ENCODE assay signal across 14 cellular contexts in the genomic region with DNA sequence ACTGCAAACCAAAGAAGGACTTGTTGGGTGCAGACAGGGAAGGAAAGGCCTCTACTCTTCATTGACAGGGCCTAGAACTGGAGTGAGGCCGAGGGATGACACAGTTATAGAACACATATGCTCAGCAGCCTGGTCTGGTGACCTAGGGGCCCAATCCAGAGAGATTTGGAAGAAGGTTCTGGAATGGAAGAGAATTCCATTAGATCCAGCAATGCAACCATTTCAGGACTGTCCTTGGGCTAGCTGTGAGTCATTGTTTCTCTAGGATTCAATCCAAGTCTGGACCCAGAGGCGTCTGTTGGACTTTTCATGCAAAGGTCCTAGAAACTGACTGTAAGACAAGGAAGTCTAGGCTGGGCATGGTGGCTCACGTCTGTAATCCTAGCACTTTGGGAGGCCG. TPM values are rescaled to one million over a fixed set of nuclear protein-coding genes. Genes with fewer than 3 reads are reported as not detected.
DNase-seq lines count a peak whose midpoint lies in the region; ATAC-seq, FAIRE-seq and TF ChIP-seq lines count a peak whose summit lies in the region.
"Had no signal": no experiment of that assay in that cellular context is flagged by ENCODE, and none has a peak within 500 bp of the region (broad histone marks: within the 10 kb centered on the region; RNA-seq: fewer than 3 reads in every experiment).

No MANE protein-coding gene starts in this region.

- TF ChIP-seq CTCF in bronchial epithelial cell (IDR thresholded peaks at IDR 0.05; ENCODE audit: insufficient read depth, low read length, severe bottlenecking) (no peak), hepatocyte (IDR thresholded peaks at IDR 0.05; ENCODE audit: poor library complexity) (no peak)

- H3K27me3 ChIP-seq in bronchial epithelial cell (ENCODE audit: control insufficient read depth, insufficient read depth, low read length) (no peaks in the 10 kb centered on the region), hepatocyte (no peaks in the 10 kb centered on the region)

- no peaks in the 10 kb centered on the region for H3K79me2 ChIP-seq in hepatocyte

- H3K36me3 ChIP-seq in bronchial epithelial cell (ENCODE audit: control insufficient read depth, insufficient read depth, low read length): no peaks in the 10 kb centered on the region
- H3K36me3 ChIP-seq in hepatocyte (replicated peaks; ENCODE audit: insufficient read depth, low read depth): no peaks in the 10 kb centered on the region

- H3K27ac ChIP-seq in hepatocyte: no peak overlapping the region
- H3K27ac ChIP-seq: 22Rv1, PC-9 had no signal

- H3K9me3 ChIP-seq in hepatocyte (ENCODE audit: low read depth): no peaks in the 10 kb centered on the region

- intact Hi-C loops in Right ventricle myocardium inferior (cut with DNase I) (no loop called here), cardiac septum (cut with DNase I) (no loop called here)

- H3K4me1 ChIP-seq in hepatocyte (ENCODE audit: insufficient read depth): peaks cover 6% of the 10 kb centered on the region

- no peaks in the 10 kb centered on the region for H3K9me2 ChIP-seq in hepatocyte (replicated peaks; ENCODE audit: insufficient read depth)

- no peaks in the 10 kb centered on the region for H4K20me1 ChIP-seq in hepatocyte (ENCODE audit: insufficient read depth, poor library complexity, severe bottlenecking)

- peak; percentile 32 for FAIRE-seq in bronchial epithelial cell (lab: Jason Lieb, UNC)
- FAIRE-seq: kidney had no signal

- no peak overlapping the region for H3K4me3 ChIP-seq in bronchial epithelial cell (ENCODE audit: low read depth, low read length)
- H3K4me3 ChIP-seq in hepatocyte: no peak overlapping the region
- H3K4me3 ChIP-seq: PC-9 had no signal

- no peak overlapping the region for H2AFZ ChIP-seq in hepatocyte
- H2AFZ ChIP-seq: PC-9 had no signal

- DNase-seq in Right ventricle myocardium inferior (ENCODE audit: missing footprints) (no peak), cardiac septum (ENCODE audit: low spot score) (no peak), bronchial epithelial cell (ENCODE audit: low read depth) (peak; percentile 58), kidney glomerular epithelial cell (lab: John Stamatoyannopoulos, UW) (peak; percentile 20), hepatocyte (ENCODE audit: low spot score) (no peak), hypothalamus (lab: John Stamatoyannopoulos, UW) (no peak)
- DNase-seq: effector CD4-positive, alpha-beta T cell; kidney; NCI-H1694; PC-9; posterior cingulate gyrus had no signal

- ATAC-seq in Right ventricle myocardium inferior: peak; percentile 66
- ATAC-seq in HG03457 (IDR thresholded peaks at IDR 0.05; ENCODE audit: unreplicated experiment): no peak
- no peak for ATAC-seq in HG02938 (IDR thresholded peaks at IDR 0.05; ENCODE audit: unreplicated experiment)

- 90% methylated on average over 4 of the region's 4 CpGs for WGBS in hepatocyte (ENCODE audit: low lambda C conversion rate, missing lambda C conversion rate)

- no peak overlapping the region for H3K4me2 ChIP-seq in hepatocyte
- H3K4me2 ChIP-seq: PC-9 had no signal

RNA-seq across cellular contexts. Expression of a gene that starts 59.2 kb away (rescaled TPM):
- total RNA-seq in Right ventricle myocardium inferior (5.5 TPM), cardiac septum (11.6 TPM), bronchial epithelial cell (under 0.01 TPM in 2 replicates), hepatocyte (1.8 and 2.4 TPM in 2 replicates)
- polyA plus RNA-seq in hepatocyte: 0.98 and 1.2 TPM in 2 replicates

Comparison
In these comparisons a context has a peak if more than half of its experiments do, and no peak if none do; other contexts are left out.
1. DNase-seq: peak in bronchial epithelial cell (single experiment) and kidney glomerular epithelial cell (single experiment); none in Right ventricle myocardium inferior (single experiment), cardiac septum (single experiment), hepatocyte (single experiment) and hypothalamus (0 of 51).